Comparison of ENCODE assay signal across 10 cellular contexts in genomic region chr22:46055851-46056168, GRCh38.
DNase-seq lines count a peak whose midpoint lies in the region; ATAC-seq, FAIRE-seq and TF ChIP-seq lines count a peak whose summit lies in the region.
"Had no signal": no experiment of that assay in that cellular context is flagged by ENCODE, and none has a peak within 500 bp of the region (broad histone marks: within the 10 kb centered on the region; RNA-seq: fewer than 3 reads in every experiment).

No MANE protein-coding gene starts in this region.

- H3K79me2 ChIP-seq in H9 (ENCODE audit: insufficient read depth, low read length) = no peaks in the 10 kb centered on the region

- H4K20me1 ChIP-seq in H9 (ENCODE audit: control insufficient read depth, insufficient read depth, insufficient read length) = no peaks in the 10 kb centered on the region

- TF ChIP-seq CTCF in fibroblast of villous mesenchyme (IDR thresholded peaks at IDR 0.05; ENCODE audit: insufficient read depth, low read depth, low read length) = no peak
- no peak for TF ChIP-seq CTCF in H9 (conservative IDR thresholded peaks at IDR 0.05)

- H4K8ac ChIP-seq in H9 (replicated peaks; ENCODE audit: insufficient read length, low read depth, low read length) = no peak overlapping the region

- no peak for DNase-seq in HAP-1 (ENCODE audit: low spot score in 2 of 2)
- no peak for DNase-seq in SK-N-MC (ENCODE audit: low read depth, low spot score)
- no peak for DNase-seq in fibroblast of villous mesenchyme (ENCODE audit: low read depth)
- no peak for DNase-seq in stimulated activated naive B cell treated with anti-CD40 and anti-IgM and Interleukin-4, amounts not matched to agents 10 μg/mL and 1 μg/mL and 100 μg/mL, for 72 hours
- no peak for DNase-seq in D341Med (ENCODE audit: low spot score)
- no peak for DNase-seq in GM19239 (ENCODE audit: insufficient read length, low spot score)
- DNase-seq in H9 = no peak

- H2BK5ac ChIP-seq in H9 (ENCODE audit: insufficient read length, low read length) = no peak overlapping the region

- no peak for FAIRE-seq in GM19239 (lab: Jason Lieb, UNC)
- FAIRE-seq: GM12878 had no signal

- no CpG with 5 or more reads among the region's 8 CpGs for WGBS in H9 (ENCODE audit: extremely low coverage, insufficient read length, low lambda C conversion rate)

- H3K56ac ChIP-seq in H9 (ENCODE audit: insufficient read length, low read depth, low read length) = no peak overlapping the region

- no peak overlapping the region for H2BK15ac ChIP-seq in H9 (ENCODE audit: low read depth, low read length)

- H2AFZ ChIP-seq in H9 (ENCODE audit: low read length) = no peak overlapping the region

- H3K4me2 ChIP-seq in H9 (ENCODE audit: insufficient read depth, insufficient read length, low read length) = no peak overlapping the region

- H3K9ac ChIP-seq in SK-N-MC (ENCODE audit: insufficient read length) (peak overlapping the region; percentile 57), H9 (ENCODE audit: extremely low read depth, insufficient read length, low read length) (no peak overlapping the region)

- H3K9me3 Mint-ChIP-seq in stimulated activated naive B cell treated with anti-CD40 and anti-IgM and Interleukin-4, amounts not matched to agents 10 μg/mL and 1 μg/mL and 100 μg/mL, for 72 hours = no peaks in the 10 kb centered on the region
- H3K9me3 Mint-ChIP-seq in H9 = no peaks in the 10 kb centered on the region
- H3K9me3 Mint-ChIP-seq: activated T-helper 1 cell treated with anti-CD3 and anti-CD28 coated beads, Interleukin-12 subunit alpha, Interleukin-12 subunit beta, Interleukin-2, Interleukin-4 antibody, amounts not matched to agents 30 ng/mL and 10 ng/mL and 1 ng/mL, durations not matched to agents 14 hours and 24 hours and 36 hours had no signal

- no peaks in the 10 kb centered on the region for H3K23me2 ChIP-seq in H9 (ENCODE audit: insufficient read length, low read depth, low read length, poor library complexity, severe bottlenecking)

- H3T11ph ChIP-seq in H9 (ENCODE audit: low read length) = no peak overlapping the region

- H3K4ac ChIP-seq in H9 (ENCODE audit: low read depth, low read length) = no peak overlapping the region

- no peaks in the 10 kb centered on the region for H3K27me3 Mint-ChIP-seq in stimulated activated naive B cell treated with anti-CD40 and anti-IgM and Interleukin-4, amounts not matched to agents 10 μg/mL and 1 μg/mL and 100 μg/mL, for 72 hours
- peaks cover 2% of the 10 kb centered on the region for H3K27me3 Mint-ChIP-seq in H9 (ENCODE audit: low read depth)

- peaks cover 27 to 61% of the 10 kb centered on the region in 2 donors for H3K4me1 Mint-ChIP-seq in stimulated activated naive B cell treated with anti-CD40 and anti-IgM and Interleukin-4, amounts not matched to agents 10 μg/mL and 1 μg/mL and 100 μg/mL, for 72 hours
- peaks cover 0 to 7% of the 10 kb centered on the region in 2 experiments; a peak in 2 of 4 replicates for H3K4me1 Mint-ChIP-seq in H9

- H2AK5ac ChIP-seq in H9 (ENCODE audit: insufficient read length, low read length) = no peak overlapping the region

- no peak overlapping the region for H2BK120ac ChIP-seq in H9 (ENCODE audit: low read depth, low read length, poor library complexity, severe bottlenecking)

- in situ Hi-C loops in HAP-1 (cut with MboI; ENCODE audit: low sequenced_read_pairs) = no loop called here

- H3K27ac ChIP-seq in SK-N-MC (peak overlapping the region; percentile 97), H9 (ENCODE audit: insufficient read length, low read depth, low read length) (no peak overlapping the region)

- no peaks in the 10 kb centered on the region for H3K36me3 Mint-ChIP-seq in stimulated activated naive B cell treated with anti-CD40 and anti-IgM and Interleukin-4, amounts not matched to agents 10 μg/mL and 1 μg/mL and 100 μg/mL, for 72 hours
- no peaks in the 10 kb centered on the region for H3K36me3 Mint-ChIP-seq in H9 (ENCODE audit: insufficient read depth in 1 of 3, low read depth in 3 of 3)

- no peak overlapping the region for H3K4me3 Mint-ChIP-seq in stimulated activated naive B cell treated with anti-CD40 and anti-IgM and Interleukin-4, amounts not matched to agents 10 μg/mL and 1 μg/mL and 100 μg/mL, for 72 hours
- no peak overlapping the region for H3K4me3 Mint-ChIP-seq in H9

- H2BK20ac ChIP-seq in H9 (ENCODE audit: low read depth, low read length, poor library complexity, severe bottlenecking) = no peak overlapping the region

- H3K23ac ChIP-seq in H9 (ENCODE audit: insufficient read length, low read depth, low read length) = no peak overlapping the region

- H3K4me1 ChIP-seq in HAP-1 (peaks cover 56% of the 10 kb centered on the region), H9 (ENCODE audit: insufficient read depth, low read length) (no peaks in the 10 kb centered on the region)

- no peaks in the 10 kb centered on the region for H3K9me3 ChIP-seq in HAP-1
- H3K9me3 ChIP-seq in SK-N-MC (ENCODE audit: low read depth, low read length) = no peaks in the 10 kb centered on the region
- H3K9me3 ChIP-seq in H9 (ENCODE audit: control insufficient read depth, low read depth, low read length) = no peaks in the 10 kb centered on the region

- no peak overlapping the region for H3K18ac ChIP-seq in H9 (ENCODE audit: insufficient read length, low read depth, low read length)

- no peaks in the 10 kb centered on the region for H3K36me3 ChIP-seq in HAP-1 (replicated peaks)
- H3K36me3 ChIP-seq in SK-N-MC (ENCODE audit: insufficient read depth, low read length) = no peaks in the 10 kb centered on the region

- H2BK12ac ChIP-seq in H9 (ENCODE audit: insufficient read length, low read depth, low read length) = no peak overlapping the region

- no peak overlapping the region for H4K91ac ChIP-seq in H9 (ENCODE audit: insufficient read length, low read depth, low read length)

- no peak overlapping the region for H4K5ac ChIP-seq in H9 (ENCODE audit: insufficient read length, low read depth, low read length)

- H3K14ac ChIP-seq in H9 (ENCODE audit: insufficient read depth, low read length) = no peak overlapping the region

- H3K4me3 ChIP-seq in HAP-1 = peak overlapping the region; percentile 19
- H3K4me3 ChIP-seq in SK-N-MC = peak overlapping the region; percentile 73; the same call in 1 of the 2 replicates
- H3K4me3 ChIP-seq in fibroblast of villous mesenchyme (ENCODE audit: low read depth, low read length) = peak overlapping the region; percentile 43
- H3K4me3 ChIP-seq: GM12878 had no signal

- H3K79me1 ChIP-seq in H9 (ENCODE audit: insufficient read depth, low read depth, low read length, poor library complexity, severe bottlenecking) = no peaks in the 10 kb centered on the region

- ATAC-seq in stimulated activated naive B cell treated with anti-CD40 and anti-IgM and Interleukin-4, amounts not matched to agents 10 μg/mL and 1 μg/mL and 100 μg/mL, for 72 hours (replicated peaks) = no peak
- ATAC-seq in HG02970 (IDR thresholded peaks at IDR 0.05; ENCODE audit: low FRiP score, unreplicated experiment) = no peak
- ATAC-seq: GM12878 had no signal

- H3K27me3 ChIP-seq in HAP-1 (ENCODE audit: low read depth) (no peaks in the 10 kb centered on the region), H9 (ENCODE audit: insufficient read depth, low read length) (no peaks in the 10 kb centered on the region)

- peak overlapping the region; percentile 56 for H3K27ac Mint-ChIP-seq in stimulated activated naive B cell treated with anti-CD40 and anti-IgM and Interleukin-4, amounts not matched to agents 10 μg/mL and 1 μg/mL and 100 μg/mL, for 72 hours
- no peak overlapping the region for H3K27ac Mint-ChIP-seq in H9

Comparison
In these comparisons a context has a peak if more than half of its experiments do, and no peak if none do; other contexts are left out.
1. H3K4me3 ChIP-seq: peak in every context shown above with its lines; median percentile 73 in SK-N-MC; 43 in fibroblast of villous mesenchyme; 19 in HAP-1.